In genomic region chr6:158752613-158753012, GRCh38 we compare ENCODE assay signal across 9 cellular contexts.
A peak's percentile ranks its signal among the peaks of the same experiment; 100 is the strongest.
DNase-seq lines count a peak whose midpoint lies in the region; ATAC-seq and TF ChIP-seq lines count a peak whose summit lies in the region.
"Had no signal": no experiment of that assay in that cellular context is flagged by ENCODE, and none has a peak within 500 bp of the region (broad histone marks: within the 10 kb centered on the region; RNA-seq: fewer than 3 reads in every experiment).

No MANE protein-coding gene starts in this region.

- in situ Hi-C loops in IMR-90 (cut with MboI; ENCODE audit: low sequenced_read_pairs), result no loop called here

- H4K5ac ChIP-seq in IMR-90 (ENCODE audit: low read depth, low read length), result no peak overlapping the region

- no peaks in the 10 kb centered on the region for H3F3A ChIP-seq in SK-N-SH (replicated peaks; ENCODE audit: insufficient read depth)

- H3K4me2 ChIP-seq in IMR-90 (ENCODE audit: low read depth, low read length) (no peak overlapping the region), SK-N-SH (no peak overlapping the region)

- no peak overlapping the region for H4K8ac ChIP-seq in IMR-90 (ENCODE audit: low read depth in 2 of 2, low read length in 2 of 2)

- no peak overlapping the region for H3K56ac ChIP-seq in IMR-90 (ENCODE audit: extremely low read depth, insufficient read depth, low read length)

- H3K9ac ChIP-seq in IMR-90 (ENCODE audit: low read depth, low read length) (no peak overlapping the region), SK-N-SH (no peak overlapping the region)

- H3K27ac Mint-ChIP-seq in type B pancreatic cell (no peak overlapping the region), progenitor cell of endocrine pancreas (no peak overlapping the region)

- no peaks in the 10 kb centered on the region for H3K79me2 ChIP-seq in SK-N-SH (ENCODE audit: insufficient read depth)

- no peak overlapping the region for H3K14ac ChIP-seq in IMR-90 (replicated peaks; ENCODE audit: low read depth, low read length)

- TF ChIP-seq CTCF in IMR-90 (conservative IDR thresholded peaks at IDR 0.05; ENCODE audit: low read depth, low read length) (no peak), SK-N-SH (IDR thresholded peaks at IDR 0.05) (peak; percentile 44), type B pancreatic cell (conservative IDR thresholded peaks at IDR 0.05) (no peak), progenitor cell of endocrine pancreas (IDR thresholded peaks at IDR 0.05; ENCODE audit: unreplicated experiment) (no peak)

- POLR2A ChIA-PET in IMR-90 (lab: Charles Lee; ENCODE audit: unreplicated experiment), result no interaction called here
- POLR2A ChIA-PET in SK-N-SH (lab: Yijun Ruan, JAX), result interaction anchor here (0.9 kb wide), 1 partner anchor 67 kb away, joined by 3 read pairs; the partner anchor contains the start of gene EZR

- H3K9me3 Mint-ChIP-seq in type B pancreatic cell (no peaks in the 10 kb centered on the region), progenitor cell of endocrine pancreas (ENCODE audit: low read depth) (no peaks in the 10 kb centered on the region)

- TF ChIP-seq EP300 in SK-N-SH (IDR thresholded peaks at IDR 0.05; ENCODE audit: borderline replicate concordance in 1 of 2, low read depth in 1 of 2, low read length in 1 of 2), result peak in 1 of 2 experiments; percentile 84; a peak in 2 of 4 replicates

- 27% methylated on average over 2 of the region's 3 CpGs; no CpG with 5 or more reads in 1 of the 2 experiments for WGBS in IMR-90 (ENCODE audit: extremely low coverage in 2 of 2, insufficient read length in 1 of 2), 2 experiments
- 13% methylated on average over 2 of the region's 3 CpGs for WGBS in SK-N-SH (ENCODE audit: low lambda C conversion rate)

- dilution Hi-C loops in IMR-90 (cut with HindIII; ENCODE audit: low sequenced_read_pairs, unreplicated experiment), result no loop called here

- H2AFZ ChIP-seq in IMR-90 (replicated peaks; ENCODE audit: low read length, poor library complexity) (peak overlapping the region; percentile 62), SK-N-SH (ENCODE audit: low read depth) (no peak overlapping the region)

- H3K4me3 ChIP-seq in IMR-90 (ENCODE audit: insufficient read depth, low read depth, low read length) (no peak overlapping the region), SK-N-SH (ENCODE audit: low read depth in 2 of 2, low read length in 1 of 2) (no peak overlapping the region), MG63 (no peak overlapping the region)

- no peak overlapping the region for H2BK5ac ChIP-seq in IMR-90 (ENCODE audit: low read depth, low read length, poor library complexity, severe bottlenecking)

- no peak overlapping the region for H2BK20ac ChIP-seq in IMR-90 (ENCODE audit: low read depth, low read length)

- no peaks in the 10 kb centered on the region for H3K9me2 ChIP-seq in SK-N-SH

- H3K9me3 ChIP-seq in IMR-90 (ENCODE audit: control insufficient read depth, insufficient read depth, low read length) (no peaks in the 10 kb centered on the region), SK-N-SH (no peaks in the 10 kb centered on the region), MG63 (no peaks in the 10 kb centered on the region)

- H3K27me3 Mint-ChIP-seq in type B pancreatic cell (no peaks in the 10 kb centered on the region), progenitor cell of endocrine pancreas (peaks cover 3% of the 10 kb centered on the region)

- no peak overlapping the region for H4K91ac ChIP-seq in IMR-90 (ENCODE audit: insufficient read depth, low read depth, low read length)

- H3K79me1 ChIP-seq in IMR-90 (ENCODE audit: low read depth in 1 of 2, low read length in 2 of 2), result no peaks in the 10 kb centered on the region

- CTCF ChIA-PET in IMR-90 (lab: Yijun Ruan, JAX), result no interaction called here
- CTCF ChIA-PET in SK-N-SH (lab: Yijun Ruan, JAX), result interaction anchor here (1.1 to 2.5 kb wide), 8 partner anchors 10 to 220 kb away, joined by 3 to 10 read pairs (median 4); no protein-coding TSS in a partner anchor

- no peak overlapping the region for H3K4ac ChIP-seq in IMR-90 (ENCODE audit: low read depth, low read length)

- H3K18ac ChIP-seq in IMR-90 (ENCODE audit: low read depth, low read length), result no peak overlapping the region

- no peak for TF ChIP-seq POLR2A in IMR-90 (IDR thresholded peaks at IDR 0.05; ENCODE audit: low read depth, low read length)

- H3K36me3 ChIP-seq in IMR-90 (ENCODE audit: control insufficient read depth, insufficient read depth, low read length) (no peaks in the 10 kb centered on the region), SK-N-SH (replicated peaks in 1 of 2; ENCODE audit: control insufficient read depth in 1 of 2, insufficient read depth in 2 of 2, low read length in 1 of 2) (no peaks in the 10 kb centered on the region), MG63 (no peaks in the 10 kb centered on the region)

- no peak overlapping the region for H3K23ac ChIP-seq in IMR-90 (ENCODE audit: low read depth, low read length)

- H3K27ac ChIP-seq in IMR-90 (ENCODE audit: insufficient read depth, low read length), result no peak overlapping the region
- H3K27ac ChIP-seq in SK-N-SH (ENCODE audit: low read depth in 2 of 2, low read length in 1 of 2), result peak overlapping the region in 1 of 2 experiments; percentile 82; a peak in 2 of 4 replicates

- intact Hi-C loops in IMR-90 (cut with micrococcal nuclease), result no loop called here

- no TSS peak for BruUV-seq in IMR-90 (replicated peaks; lab: Mats Ljungman, UMichigan)

- no peak for TF ChIP-seq RAD21 in IMR-90 (IDR thresholded peaks at IDR 0.05; ENCODE audit: low read length)
- peak; percentile 70 for TF ChIP-seq RAD21 in SK-N-SH (IDR thresholded peaks at IDR 0.05; ENCODE audit: low read length)

- H2BK120ac ChIP-seq in IMR-90 (ENCODE audit: low read depth, low read length), result no peak overlapping the region

- H4K20me1 ChIP-seq in IMR-90 (ENCODE audit: insufficient read depth, low read length) (no peaks in the 10 kb centered on the region), SK-N-SH (ENCODE audit: insufficient read depth) (no peaks in the 10 kb centered on the region)

- no peak for ATAC-seq in IMR-90 (ENCODE audit: low read depth)

- H3K4me1 Mint-ChIP-seq in type B pancreatic cell (ENCODE audit: unreplicated experiment) (peaks cover 27% of the 10 kb centered on the region), progenitor cell of endocrine pancreas (ENCODE audit: low read depth) (peaks cover 15% of the 10 kb centered on the region)

- H3K4me3 Mint-ChIP-seq in type B pancreatic cell (no peak overlapping the region), progenitor cell of endocrine pancreas (ENCODE audit: low read depth) (no peak overlapping the region)

- H2AK5ac ChIP-seq in IMR-90 (ENCODE audit: low read depth, low read length), result no peak overlapping the region

- H3K9me1 ChIP-seq in IMR-90 (ENCODE audit: insufficient read depth, low read length), result no peaks in the 10 kb centered on the region

- H3K27me3 ChIP-seq in IMR-90 (ENCODE audit: control insufficient read depth, insufficient read depth, low read length) (no peaks in the 10 kb centered on the region), SK-N-SH (ENCODE audit: insufficient read depth) (no peaks in the 10 kb centered on the region), MG63 (no peaks in the 10 kb centered on the region)

- H3K4me1 ChIP-seq in IMR-90 (ENCODE audit: control insufficient read depth, insufficient read depth, low read length) (no peaks in the 10 kb centered on the region; the same call in 1 of the 2 replicates), SK-N-SH (ENCODE audit: control insufficient read depth in 1 of 2, insufficient read depth in 2 of 2, low read depth in 1 of 2, low read length in 1 of 2) (peaks cover 15 to 50% of the 10 kb centered on the region in 2 experiments; a peak in 3 of 4 replicates)

- H2BK15ac ChIP-seq in IMR-90 (ENCODE audit: low read depth, low read length), result no peak overlapping the region

- peak; percentile 25 for DNase-seq in AG08395 (ENCODE audit: low spot score)
- DNase-seq in IMR-90, result no peak
- DNase-seq in SK-N-SH, result peak; percentile 87
- peak; percentile 91 to 95 for DNase-seq in hippocampal formation (lab: John Stamatoyannopoulos, UW)
- no peak for DNase-seq in type B pancreatic cell (ENCODE audit: extremely low spot score, unreplicated experiment)
- DNase-seq in progenitor cell of endocrine pancreas (ENCODE audit: low spot score, unreplicated experiment), result no peak
- DNase-seq in MG63, result no peak
- no peak for DNase-seq in activated CD4-positive, alpha-beta T cell treated with anti-CD3 and anti-CD28 coated beads, Interleukin-2, amount 50 U/mL, for 48 hours
- DNase-seq: kidney glomerular epithelial cell had no signal

- H3K36me3 Mint-ChIP-seq in type B pancreatic cell, result no peaks in the 10 kb centered on the region
- no peaks in the 10 kb centered on the region for H3K36me3 Mint-ChIP-seq in progenitor cell of endocrine pancreas (ENCODE audit: insufficient read depth)

- H2AK9ac ChIP-seq in IMR-90 (replicated peaks; ENCODE audit: low read depth, low read length, poor library complexity), result peak overlapping the region; percentile 48

TF ChIP-seq in IMR-90, 13 proteins besides CTCF, POLR2A, EP300 and RAD21 (continues in another document):
- TF ChIP-seq NFE2L2 (IDR thresholded peaks at IDR 0.05; ENCODE audit: low read depth, low read length), result no peak
- TF ChIP-seq RCOR1 (IDR thresholded peaks at IDR 0.05; ENCODE audit: insufficient replicate concordance, low read length), result no peak
- TF ChIP-seq FOS (IDR thresholded peaks at IDR 0.05; ENCODE audit: low read depth, low read length), result no peak
- no peak for TF ChIP-seq MAZ (IDR thresholded peaks at IDR 0.05; ENCODE audit: borderline replicate concordance, low read depth, low read length)

TF ChIP-seq in SK-N-SH, 30 proteins besides CTCF, POLR2A, EP300 and RAD21 (continues in another document):
- TF ChIP-seq RCOR1 (IDR thresholded peaks at IDR 0.05; ENCODE audit: low read length) (peak; percentile 73), NFIC (IDR thresholded peaks at IDR 0.05; ENCODE audit: borderline replicate concordance) (peak; percentile 79), RXRA (IDR thresholded peaks at IDR 0.05; ENCODE audit: borderline replicate concordance, low read depth) (no peak), MXI1 (IDR thresholded peaks at IDR 0.05; ENCODE audit: low read depth, low read length) (peak; percentile 78), MEF2A (IDR thresholded peaks at IDR 0.05; ENCODE audit: borderline replicate concordance, low read depth) (no peak), FOXJ3 (CRISPR knock-in tag; IDR thresholded peaks at IDR 0.05) (peak; percentile 52; the same call in 1 of the 2 replicates), GATA2 (CRISPR knock-in tag; IDR thresholded peaks at IDR 0.05) (peak; percentile 30), POLR2AphosphoS5 (IDR thresholded peaks at IDR 0.05; ENCODE audit: low read depth, low read length) (no peak), SMC3 (IDR thresholded peaks at IDR 0.05; ENCODE audit: low read depth, low read length) (peak; percentile 48)

Comparison
In these comparisons a context has a peak if more than half of its experiments do, and no peak if none do; other contexts are left out.
1. DNase-seq: peak in AG08395 (single experiment), SK-N-SH (single experiment) and hippocampal formation (2 of 2); none in IMR-90 (single experiment), type B pancreatic cell (single experiment), progenitor cell of endocrine pancreas (single experiment), MG63 (single experiment) and activated CD4-positive, alpha-beta T cell treated with anti-CD3 and anti-CD28 coated beads, Interleukin-2, amount 50 U/mL, for 48 hours (0 of 2).